8 cellular contexts compared by ENCODE assay signal in genomic region chr21:39867198-39867650, GRCh38. TPM values are rescaled to one million over a fixed set of nuclear protein-coding genes. Genes with fewer than 3 reads are reported as not detected.
DNase-seq lines count a peak whose midpoint lies in the region; ATAC-seq and TF ChIP-seq lines count a peak whose summit lies in the region.

Gene PCP4, plus strand, starts transcription at chr21:39867438. Its CDS starts 64 bp downstream, at chr21:39867502.

- H3K9me3 ChIP-seq in neuronal stem cell (replicated peaks in 1 of 2; ENCODE audit: control insufficient read depth in 2 of 2, insufficient read depth in 1 of 2, low read depth in 1 of 2, low read length in 2 of 2) (no peaks in the 10 kb centered on the region), uterus (no peaks in the 10 kb centered on the region)

- peaks cover 0 to 4% of the 10 kb centered on the region in 2 donors for H3K4me1 ChIP-seq in neuronal stem cell (ENCODE audit: control insufficient read depth in 2 of 2, insufficient read depth in 1 of 2, low read depth in 1 of 2, low read length in 2 of 2)
- no peaks in the 10 kb centered on the region for H3K4me1 ChIP-seq in uterus

- TF ChIP-seq POLR2A in uterus (IDR thresholded peaks at IDR 0.05): no peak

- H3K9ac ChIP-seq in neuronal stem cell (ENCODE audit: low read depth, low read length, poor library complexity): no peak within 1 kb of the TSS

- TF ChIP-seq CTCF in VCaP (conservative IDR thresholded peaks at IDR 0.05) (peak; percentile 99), uterus (IDR thresholded peaks at IDR 0.05) (peak; percentile 67 to 74 (median 72))

- H3K4me3 ChIP-seq in neuronal stem cell (ENCODE audit: low read length in 2 of 2): peak within 1 kb of the TSS in 1 of 2 donors; percentile 59
- H3K4me3 ChIP-seq in uterus: peak within 1 kb of the TSS in 1 of 2 donors; percentile 6

- no peak for DNase-seq in Right ventricle myocardium superior
- DNase-seq in cardiac septum (ENCODE audit: low spot score): no peak
- peak; percentile 78 for DNase-seq in NCI-H1436 (lab: John Stamatoyannopoulos, UW)
- peak; percentile 1 for DNase-seq in fibroblast of peridontal ligament (ENCODE audit: extremely low read depth)
- DNase-seq in neuronal stem cell (ENCODE audit: low spot score): peak; percentile 82
- peak; percentile 45 to 69 for DNase-seq in uterus
- no peak for DNase-seq in central memory CD4-positive, alpha-beta T cell

- peak; percentile 68 for ATAC-seq in Right ventricle myocardium superior (ENCODE audit: poor library complexity)

- no peak within 1 kb of the TSS for H3K23ac ChIP-seq in neuronal stem cell (ENCODE audit: low read depth, low read length, poor library complexity)

- H3K4ac ChIP-seq in neuronal stem cell (ENCODE audit: low read length): no peak within 1 kb of the TSS

- H3K4me2 ChIP-seq in neuronal stem cell (ENCODE audit: insufficient read depth, low read length, poor library complexity, severe bottlenecking): no peak within 1 kb of the TSS

- no peak within 1 kb of the TSS for H3K14ac ChIP-seq in neuronal stem cell (ENCODE audit: low read length)

- H4K8ac ChIP-seq in neuronal stem cell (ENCODE audit: low read depth, low read length): peak within 1 kb of the TSS; percentile 57

- H3K36me3 ChIP-seq in neuronal stem cell (replicated peaks in 1 of 2; ENCODE audit: control insufficient read depth in 2 of 2, insufficient read depth in 2 of 2, low read length in 2 of 2) (no peaks in the 10 kb centered on the region), uterus (no peaks in the 10 kb centered on the region)

- no peak within 1 kb of the TSS for H4K91ac ChIP-seq in neuronal stem cell (ENCODE audit: low read depth, low read length, poor library complexity)

- H3K18ac ChIP-seq in neuronal stem cell (ENCODE audit: low read length): peak within 1 kb of the TSS; percentile 34

- no peaks in the 10 kb centered on the region for H3K79me1 ChIP-seq in neuronal stem cell (ENCODE audit: low read depth, low read length)

- no peak within 1 kb of the TSS for H2AFZ ChIP-seq in neuronal stem cell (ENCODE audit: low read length)

- no CpG with 5 or more reads among the region's 14 CpGs for WGBS in neuronal stem cell (ENCODE audit: extremely low coverage in 2 of 2, insufficient read length in 2 of 2, insufficient replicate concordance in 1 of 2), 2 donors

- H2BK120ac ChIP-seq in neuronal stem cell (ENCODE audit: low read depth, low read length): peak within 1 kb of the TSS; percentile 51

- H2AK5ac ChIP-seq in neuronal stem cell (ENCODE audit: low read depth, low read length): peak within 1 kb of the TSS; percentile 58

- H3K27me3 ChIP-seq in neuronal stem cell (ENCODE audit: control insufficient read depth in 3 of 3, insufficient read depth in 3 of 3, low read depth in 1 of 3, low read length in 3 of 3): peaks cover 0 to 7% (median 0%) of the 10 kb centered on the region in 3 experiments
- no peaks in the 10 kb centered on the region for H3K27me3 ChIP-seq in uterus

- H2BK15ac ChIP-seq in neuronal stem cell (ENCODE audit: low read length): peak within 1 kb of the TSS; percentile 84

- peak within 1 kb of the TSS; percentile 65 for H2BK12ac ChIP-seq in neuronal stem cell (ENCODE audit: low read length)

- intact Hi-C loops in Right ventricle myocardium superior (cut with DNase I): loop anchor here (5.0 kb wide), 1 partner anchor 255 kb away; no protein-coding TSS in a partner anchor
- intact Hi-C loops in cardiac septum (cut with DNase I): loop anchor here (5.0 kb wide), 1 partner anchor 255 kb away; no protein-coding TSS in a partner anchor
- intact Hi-C loops in uterus (cut with DNase I; ENCODE audit: low total_unique reads): loop anchor here (5.0 kb wide), 1 partner anchor 255 kb away; no protein-coding TSS in a partner anchor

- H3K27ac ChIP-seq in VCaP (peak within 1 kb of the TSS; percentile 49), neuronal stem cell (replicated peaks; ENCODE audit: low read length) (no peak within 1 kb of the TSS), uterus (peak within 1 kb of the TSS; percentile 1 to 41)

- peak within 1 kb of the TSS; percentile 47 for H2BK5ac ChIP-seq in neuronal stem cell (ENCODE audit: low read length)

RNA-seq across cellular contexts. Expression of gene PCP4, which starts in this region (rescaled TPM):
- total RNA-seq in Right ventricle myocardium superior (3.0 TPM), cardiac septum (1.5 TPM), uterus (10 to 100 TPM in 2 of 4 donors, 1 to 10 TPM in 2; 5.3 to 35.9 (median 20.3) TPM)
- polyA plus RNA-seq in neuronal stem cell (2013, experiment 1 of 2): 16.7 TPM
- polyA plus RNA-seq in neuronal stem cell (2013, experiment 2 of 2): 16.6 TPM

Comparison
In these comparisons a context has a peak if more than half of its experiments do, and no peak if none do; other contexts are left out.
1. DNase-seq: peak in NCI-H1436 (single experiment), fibroblast of peridontal ligament (single experiment), neuronal stem cell (single experiment) and uterus (2 of 2); none in Right ventricle myocardium superior (single experiment), cardiac septum (single experiment) and central memory CD4-positive, alpha-beta T cell (single experiment).